ENCODE assay signal across 12 cellular contexts in genomic region chr13:79548886-79549285, GRCh38.
DNase-seq lines count a peak whose midpoint lies in the region; ATAC-seq and TF ChIP-seq lines count a peak whose summit lies in the region.
"Had no signal": no experiment of that assay in that cellular context is flagged by ENCODE, and none has a peak within 500 bp of the region (broad histone marks: within the 10 kb centered on the region; RNA-seq: fewer than 3 reads in every experiment).

No MANE protein-coding gene starts in this region.

- no peak overlapping the region for H3K4me3 Mint-ChIP-seq in activated T-cell treated with anti-CD3 and anti-CD28 coated beads, Interleukin-2, amount 50 U/mL, for 72 hours
- H3K4me3 Mint-ChIP-seq: T-helper 17 cell had no signal

- peaks cover 2 to 12% of the 10 kb centered on the region in 2 donors for H3K36me3 Mint-ChIP-seq in activated T-cell treated with anti-CD3 and anti-CD28 coated beads, Interleukin-2, amount 50 U/mL, for 72 hours (ENCODE audit: insufficient read depth in 2 of 2)

- H3K27ac ChIP-seq in RWPE2 (ENCODE audit: poor library complexity, severe bottlenecking): no peak overlapping the region
- H3K27ac ChIP-seq: thyroid gland had no signal

- H3K4me1 Mint-ChIP-seq in activated T-cell treated with anti-CD3 and anti-CD28 coated beads, Interleukin-2, amount 50 U/mL, for 72 hours (ENCODE audit: low read depth): peaks cover 6% of the 10 kb centered on the region
- H3K4me1 Mint-ChIP-seq: T-helper 17 cell had no signal

- H3K27me3 ChIP-seq in RWPE2 (ENCODE audit: insufficient read depth, poor library complexity, severe bottlenecking): no peaks in the 10 kb centered on the region
- H3K27me3 ChIP-seq: thyroid gland had no signal

- no peak for ATAC-seq in activated T-cell treated with anti-CD3 and anti-CD28 coated beads, Interleukin-2, amount 50 U/mL, for 72 hours (replicated peaks in 1 of 2)
- no peak for ATAC-seq in RWPE2 (ENCODE audit: low read depth)
- ATAC-seq in sciatic nerve: no peak
- ATAC-seq: T-helper 17 cell had no signal

- H3K36me3 ChIP-seq in RWPE2 (ENCODE audit: low read depth): peaks cover 42% of the 10 kb centered on the region
- H3K36me3 ChIP-seq: thyroid gland had no signal

- TF ChIP-seq CTCF in RWPE2 (IDR thresholded peaks at IDR 0.05; ENCODE audit: poor library complexity, severe bottlenecking): peak; percentile 47
- TF ChIP-seq CTCF in fibroblast of the aortic adventitia (IDR thresholded peaks at IDR 0.05; ENCODE audit: insufficient read depth, low read length): peak; percentile 51

- H3K9me3 ChIP-seq in RWPE2 (ENCODE audit: severe bottlenecking): no peaks in the 10 kb centered on the region
- H3K9me3 ChIP-seq: thyroid gland had no signal

- H3K4me3 ChIP-seq in RWPE2 (ENCODE audit: severe bottlenecking) (no peak overlapping the region), fibroblast of the aortic adventitia (ENCODE audit: low read depth, low read length) (no peak overlapping the region)
- H3K4me3 ChIP-seq: thyroid gland had no signal

- DNase-seq in activated T-cell treated with anti-CD3 and anti-CD28 coated beads, Interleukin-2, amount 50 U/mL, for 72 hours: no peak
- no peak for DNase-seq in activated T-cell treated with anti-CD3 and anti-CD28 coated beads, Interleukin-2, amount 50 U/mL, for 48 hours
- DNase-seq in RWPE2 (ENCODE audit: low spot score) (no peak), fibroblast of the aortic adventitia (ENCODE audit: low read depth) (peak; percentile 49), superior temporal gyrus (ENCODE audit: extremely low spot score) (peak; percentile 73), AG08396 (ENCODE audit: low spot score) (no peak), COLO829 (ENCODE audit: low spot score) (no peak), sciatic nerve (ENCODE audit: low spot score) (no peak)
- DNase-seq: NCI-H146, T-helper 17 cell, thyroid gland had no signal

- peak overlapping the region; percentile 12 for H3K27ac Mint-ChIP-seq in activated T-cell treated with anti-CD3 and anti-CD28 coated beads, Interleukin-2, amount 50 U/mL, for 72 hours
- H3K27ac Mint-ChIP-seq: activated T-helper 2 cell treated with anti-CD3 and anti-CD28 coated beads, Interferon-gamma antibody, Interleukin-2, Interleukin-4, amounts not matched to agents 10 μg/mL and 5 μg/mL and 100 μg/mL, durations not matched to agents 14 hours and 24 hours and 36 hours; T-helper 17 cell had no signal

- no peaks in the 10 kb centered on the region for H3K9me3 Mint-ChIP-seq in activated T-cell treated with anti-CD3 and anti-CD28 coated beads, Interleukin-2, amount 50 U/mL, for 72 hours
- H3K9me3 Mint-ChIP-seq: activated T-helper 2 cell treated with anti-CD3 and anti-CD28 coated beads, Interferon-gamma antibody, Interleukin-2, Interleukin-4, amounts not matched to agents 10 μg/mL and 5 μg/mL and 100 μg/mL, durations not matched to agents 14 hours and 24 hours and 36 hours had no signal

- intact Hi-C loops in sciatic nerve (cut with DNase I): no loop called here

- no peaks in the 10 kb centered on the region for H3K27me3 Mint-ChIP-seq in activated T-cell treated with anti-CD3 and anti-CD28 coated beads, Interleukin-2, amount 50 U/mL, for 72 hours (ENCODE audit: low read depth)
- H3K27me3 Mint-ChIP-seq: T-helper 17 cell had no signal

- no peaks in the 10 kb centered on the region for H3K4me1 ChIP-seq in RWPE2 (ENCODE audit: insufficient read depth, poor library complexity, severe bottlenecking)
- H3K4me1 ChIP-seq: thyroid gland had no signal

Comparison
In these comparisons a context has a peak if more than half of its experiments do, and no peak if none do; other contexts are left out.
1. DNase-seq: peak in fibroblast of the aortic adventitia (single experiment) and superior temporal gyrus (single experiment); none in activated T-cell treated with anti-CD3 and anti-CD28 coated beads, Interleukin-2, amount 50 U/mL, for 72 hours (0 of 2), activated T-cell treated with anti-CD3 and anti-CD28 coated beads, Interleukin-2, amount 50 U/mL, for 48 hours (0 of 2), RWPE2 (single experiment), AG08396 (single experiment), COLO829 (single experiment) and sciatic nerve (single experiment).